In the genomic region with DNA sequence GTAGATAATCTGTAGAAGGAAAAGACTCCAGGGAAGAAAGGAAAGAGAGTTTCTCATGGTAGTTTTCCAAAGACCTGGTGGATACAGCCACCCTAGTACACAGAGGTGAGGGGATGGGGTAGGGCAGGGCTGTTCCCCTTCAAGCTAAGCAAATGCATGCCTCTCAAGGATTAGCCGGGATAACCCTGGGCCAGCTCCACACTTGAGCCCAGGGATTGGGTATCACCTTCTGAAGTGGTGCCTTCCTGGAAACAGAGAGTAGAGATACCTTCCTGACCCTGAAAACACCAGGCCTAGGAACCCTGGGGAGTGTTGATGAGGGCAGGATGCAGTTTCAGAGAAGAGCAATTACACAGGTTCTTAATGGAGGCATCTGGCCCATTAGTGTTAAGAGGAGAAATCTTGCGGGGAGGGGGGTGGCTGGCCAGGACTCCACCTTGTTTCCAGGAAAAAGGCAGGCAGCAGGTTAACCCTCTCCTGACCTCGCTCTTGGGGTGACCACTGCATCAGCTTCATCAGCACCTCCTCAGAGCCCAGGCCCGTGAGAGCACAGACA, we compare ENCODE assay signal across 25 cellular contexts.
DNase-seq lines count a peak whose midpoint lies in the region; TF ChIP-seq lines count a peak whose summit lies in the region.
"Had no signal": no experiment of that assay in that cellular context is flagged by ENCODE, and none has a peak within 500 bp of the region (broad histone marks: within the 10 kb centered on the region; RNA-seq: fewer than 3 reads in every experiment).

No MANE protein-coding gene starts in this region.

- no peaks in the 10 kb centered on the region for H3K9me2 ChIP-seq in hepatocyte (replicated peaks; ENCODE audit: insufficient read depth)

- no peaks in the 10 kb centered on the region for H4K20me1 ChIP-seq in hepatocyte (ENCODE audit: insufficient read depth, poor library complexity, severe bottlenecking)

- no peak overlapping the region for H3K4me3 Mint-ChIP-seq in activated CD4-positive, alpha-beta T cell treated with anti-CD3 and anti-CD28 coated beads, Interleukin-2, amount 10 ng/mL, durations not matched to agents 24 days and 14 days
- H3K4me3 Mint-ChIP-seq: activated naive CD8-positive, alpha-beta T cell treated with anti-CD3 and anti-CD28 coated beads, Interleukin-2, amount 50 U/mL, for 24 hours; activated T-cell treated with anti-CD3 and anti-CD28 coated beads, Interleukin-2, amount 50 U/mL, for 24 hours; natural killer cell; T-helper 17 cell had no signal

- no peak overlapping the region for H3K27ac ChIP-seq in hepatocyte
- H3K27ac ChIP-seq: 22Rv1, C4-2B, dorsolateral prefrontal cortex, lower lobe of right lung, SK-N-MC, uterus had no signal

- no peaks in the 10 kb centered on the region for H3K9me3 ChIP-seq in hepatocyte (ENCODE audit: low read depth)
- H3K9me3 ChIP-seq: Caco-2, lower lobe of right lung, uterus had no signal

- no peaks in the 10 kb centered on the region for H3K27me3 ChIP-seq in hepatocyte
- H3K27me3 ChIP-seq: uterus had no signal

- H3K27me3 Mint-ChIP-seq in activated CD4-positive, alpha-beta T cell treated with anti-CD3 and anti-CD28 coated beads, Interleukin-2, amount 10 ng/mL, durations not matched to agents 24 days and 14 days: no peaks in the 10 kb centered on the region
- H3K27me3 Mint-ChIP-seq: activated naive CD8-positive, alpha-beta T cell treated with anti-CD3 and anti-CD28 coated beads, Interleukin-2, amount 50 U/mL, for 24 hours had no signal

- WGBS in hepatocyte (ENCODE audit: low lambda C conversion rate, missing lambda C conversion rate): 28% methylated on average over 4 of the region's 4 CpGs

- no peaks in the 10 kb centered on the region for H3K4me1 Mint-ChIP-seq in activated CD4-positive, alpha-beta T cell treated with anti-CD3 and anti-CD28 coated beads, Interleukin-2, amount 10 ng/mL, durations not matched to agents 24 days and 14 days
- H3K4me1 Mint-ChIP-seq: activated naive CD8-positive, alpha-beta T cell treated with anti-CD3 and anti-CD28 coated beads, Interleukin-2, amount 50 U/mL, for 24 hours; natural killer cell; T-helper 17 cell had no signal

- H3K4me3 ChIP-seq in hepatocyte: no peak overlapping the region
- H3K4me3 ChIP-seq: dorsolateral prefrontal cortex, GM12878, K562, lower lobe of right lung, SK-N-MC, uterus had no signal

- H3K36me3 Mint-ChIP-seq in activated CD4-positive, alpha-beta T cell treated with anti-CD3 and anti-CD28 coated beads, Interleukin-2, amount 10 ng/mL, durations not matched to agents 24 days and 14 days (ENCODE audit: low read depth): no peaks in the 10 kb centered on the region
- H3K36me3 Mint-ChIP-seq: natural killer cell had no signal

- DNase-seq in NCI-H1417 (lab: John Stamatoyannopoulos, UW) (peak; percentile 7 to 89 (median 66)), NCI-H1417 treated with DMSO at 0.1 percent for 48 hours (lab: John Stamatoyannopoulos, UW) (no peak), NCI-H187 (lab: John Stamatoyannopoulos, UW) (peak; percentile 25 to 70), NCI-H748 treated with DMSO at 0.1 percent for 48 hours (lab: John Stamatoyannopoulos, UW) (peak; percentile 41), iPS-NIHi11 (ENCODE audit: low spot score) (peak; percentile 47), GM03348 (ENCODE audit: low spot score) (no peak), hepatocyte (ENCODE audit: low spot score) (no peak)
- no peak for DNase-seq in activated CD4-positive, alpha-beta T cell treated with anti-CD3 and anti-CD28 coated beads, Interleukin-2, amount 10 ng/mL, durations not matched to agents 24 days and 14 days
- DNase-seq: activated CD4-positive, alpha-beta T cell treated with anti-CD3 and anti-CD28 coated beads for 4 hours; activated gamma-delta T cell treated with Interleukin-2 at 50 U/mL for 16 hours; activated naive CD8-positive, alpha-beta T cell treated with anti-CD3 and anti-CD28 coated beads, Interleukin-2, amount 50 U/mL, for 24 hours; activated T-cell treated with anti-CD3 and anti-CD28 coated beads, Interleukin-2, amount 50 U/mL, for 24 hours; Caco-2; dorsolateral prefrontal cortex; lower lobe of right lung; natural killer cell; NCI-H1105 treated with DMSO at 0.1 percent for 48 hours; stimulated activated naive CD8-positive, alpha-beta T cell treated with anti-CD3 and anti-CD28 coated beads, Interleukin-15, Interleukin-2, amounts not matched to agents 100 U/mL and 50 U/mL, for 24 hours; T-helper 17 cell; uterus had no signal

- H3K27ac Mint-ChIP-seq in activated CD4-positive, alpha-beta T cell treated with anti-CD3 and anti-CD28 coated beads, Interleukin-2, amount 10 ng/mL, durations not matched to agents 24 days and 14 days: no peak overlapping the region
- H3K27ac Mint-ChIP-seq: activated naive CD8-positive, alpha-beta T cell treated with anti-CD3 and anti-CD28 coated beads, Interleukin-2, amount 50 U/mL, for 24 hours; activated T-cell treated with anti-CD3 and anti-CD28 coated beads, Interleukin-2, amount 50 U/mL, for 24 hours; natural killer cell; T-helper 17 cell had no signal

- intact Hi-C loops in activated CD4-positive, alpha-beta T cell treated with anti-CD3 and anti-CD28 coated beads, Interleukin-2, amount 10 ng/mL, durations not matched to agents 24 days and 14 days (cut with micrococcal nuclease): no loop called here

- TF ChIP-seq CTCF in hepatocyte (IDR thresholded peaks at IDR 0.05; ENCODE audit: poor library complexity): no peak

- H3K9me3 Mint-ChIP-seq in activated CD4-positive, alpha-beta T cell treated with anti-CD3 and anti-CD28 coated beads, Interleukin-2, amount 10 ng/mL, durations not matched to agents 24 days and 14 days: no peaks in the 10 kb centered on the region
- H3K9me3 Mint-ChIP-seq: activated naive CD8-positive, alpha-beta T cell treated with anti-CD3 and anti-CD28 coated beads, Interleukin-2, amount 50 U/mL, for 24 hours had no signal

- H3K36me3 ChIP-seq in hepatocyte (replicated peaks; ENCODE audit: insufficient read depth, low read depth): no peaks in the 10 kb centered on the region
- H3K36me3 ChIP-seq: lower lobe of right lung, uterus had no signal

- no peaks in the 10 kb centered on the region for H3K4me1 ChIP-seq in hepatocyte (ENCODE audit: insufficient read depth)
- H3K4me1 ChIP-seq: Caco-2, lower lobe of right lung, uterus had no signal

- H2AFZ ChIP-seq in hepatocyte: no peak overlapping the region

- no peak overlapping the region for H3K4me2 ChIP-seq in hepatocyte

- H3K79me2 ChIP-seq in hepatocyte: no peaks in the 10 kb centered on the region

Comparison
In these comparisons a context has a peak if more than half of its experiments do, and no peak if none do; other contexts are left out.
1. DNase-seq: peak in NCI-H1417 (3 of 3), NCI-H187 (2 of 2), NCI-H748 treated with DMSO at 0.1 percent for 48 hours (single experiment) and iPS-NIHi11 (single experiment); none in NCI-H1417 treated with DMSO at 0.1 percent for 48 hours (single experiment), GM03348 (single experiment), hepatocyte (single experiment) and activated CD4-positive, alpha-beta T cell treated with anti-CD3 and anti-CD28 coated beads, Interleukin-2, amount 10 ng/mL, durations not matched to agents 24 days and 14 days (single experiment).